15 cellular contexts compared by ENCODE assay signal in the genomic region with DNA sequence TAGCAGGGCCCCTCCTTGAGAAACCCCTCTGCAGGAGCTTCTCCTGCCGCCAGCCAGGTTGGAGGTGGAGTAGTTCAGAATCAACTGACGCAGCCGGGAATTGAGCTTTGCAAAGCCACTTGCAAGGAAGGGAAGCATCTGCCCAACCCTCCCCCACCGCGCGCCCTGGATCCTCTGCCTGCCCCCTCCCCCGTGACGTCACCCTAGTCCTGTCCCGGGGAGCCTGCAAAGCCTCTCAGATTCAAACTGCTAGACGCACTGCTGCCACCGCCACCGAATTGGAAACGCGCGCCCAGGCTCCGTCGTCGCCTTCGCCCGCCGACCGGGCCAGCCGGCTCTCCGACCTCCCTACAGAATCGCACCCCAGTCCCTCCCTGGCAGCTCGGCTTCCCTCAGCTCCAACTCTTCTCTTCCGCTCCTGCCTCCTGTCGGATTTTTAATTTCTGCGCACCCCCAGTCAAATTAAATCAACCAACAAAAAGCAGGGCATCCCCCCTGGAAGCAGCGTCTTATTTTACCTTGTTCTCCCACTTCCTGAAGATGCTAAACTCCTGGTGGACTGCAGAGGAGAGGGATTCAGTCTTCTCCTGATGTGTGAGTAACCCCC. TPM values are rescaled to one million over a fixed set of nuclear protein-coding genes. Genes with fewer than 3 reads are reported as not detected.
DNase-seq lines count a peak whose midpoint lies in the region; ATAC-seq and TF ChIP-seq lines count a peak whose summit lies in the region.
"Had no signal": no experiment of that assay in that cellular context is flagged by ENCODE, and none has a peak within 500 bp of the region (broad histone marks: within the 10 kb centered on the region; RNA-seq: fewer than 3 reads in every experiment).

No MANE protein-coding gene starts in this region.

- H3K9me3 ChIP-seq in testis: no peaks in the 10 kb centered on the region
- H3K9me3 ChIP-seq: neutrophil had no signal

- no peak overlapping the region for H3K4me3 ChIP-seq in testis

- TF ChIP-seq CTCF in nephron progenitor cell (IDR thresholded peaks at IDR 0.05) (no peak), testis (IDR thresholded peaks at IDR 0.05) (no peak)

- H3K36me3 Mint-ChIP-seq in nephron progenitor cell (ENCODE audit: low read depth): no peaks in the 10 kb centered on the region

- DNase-seq in A172 (ENCODE audit: low spot score): peak; percentile 9
- DNase-seq in NCI-H82 treated with DMSO at 0.1 percent for 48 hours (lab: John Stamatoyannopoulos, UW; ENCODE audit: unreplicated experiment): peak; percentile 19
- DNase-seq in fibroblast of gingiva (ENCODE audit: low read depth): peak; percentile 11
- peak; percentile 72 for DNase-seq in nephron progenitor cell
- no peak for DNase-seq in NCI-H1048 (lab: John Stamatoyannopoulos, UW)
- DNase-seq in activated gamma-delta T cell treated with Interleukin-2 at 50 U/mL for 16 hours: no peak
- DNase-seq in testis: no peak
- DNase-seq: activated CD4-positive, CD25-positive, alpha-beta regulatory T cell; activated naive CD8-positive, alpha-beta T cell treated with anti-CD3 and anti-CD28 coated beads for 36 hours; DMS153; NCI-H1417 treated with DMSO at 0.1 percent for 48 hours; NCI-H446 treated with DMSO at 0.1 percent for 48 hours; PC-3 had no signal

- intact Hi-C loops in testis (cut with DNase I; ENCODE audit: low total_unique reads): no loop called here

- no peaks in the 10 kb centered on the region for H3K27me3 ChIP-seq in testis

- H3K4me3 Mint-ChIP-seq in nephron progenitor cell: peak overlapping the region; percentile 82
- H3K4me3 Mint-ChIP-seq: activated naive CD8-positive, alpha-beta T cell treated with anti-CD3 and anti-CD28 coated beads for 36 hours had no signal

- peaks cover 77% of the 10 kb centered on the region for H3K27me3 Mint-ChIP-seq in nephron progenitor cell (ENCODE audit: low read depth, poor library complexity)

- H3K27ac Mint-ChIP-seq in nephron progenitor cell: no peak overlapping the region
- H3K27ac Mint-ChIP-seq: activated naive CD8-positive, alpha-beta T cell treated with anti-CD3 and anti-CD28 coated beads for 36 hours had no signal

- peaks cover 37% of the 10 kb centered on the region for H3K4me1 Mint-ChIP-seq in nephron progenitor cell
- H3K4me1 Mint-ChIP-seq: activated naive CD8-positive, alpha-beta T cell treated with anti-CD3 and anti-CD28 coated beads for 36 hours had no signal

- no peak for ATAC-seq in GM18870 (IDR thresholded peaks at IDR 0.05; ENCODE audit: unreplicated experiment)
- ATAC-seq: PC-3 had no signal

- H3K36me3 ChIP-seq in testis (ENCODE audit: low read depth, missing control alignments): no peaks in the 10 kb centered on the region
- H3K36me3 ChIP-seq: neutrophil had no signal

- no peak for TF ChIP-seq POLR2A in testis (IDR thresholded peaks at IDR 0.05)

- H3K27ac ChIP-seq in testis: no peak overlapping the region
- H3K27ac ChIP-seq: neutrophil had no signal

- H3K4me1 ChIP-seq in testis: no peaks in the 10 kb centered on the region

- H3K9me3 Mint-ChIP-seq in nephron progenitor cell: peaks cover 56% of the 10 kb centered on the region
- H3K9me3 Mint-ChIP-seq: activated naive CD8-positive, alpha-beta T cell treated with anti-CD3 and anti-CD28 coated beads for 36 hours had no signal

- 26 to 34% methylated on average over 23 to 26 of the region's 30 CpGs for WGBS in testis, 2 donors

RNA-seq across cellular contexts. Expression of a gene that starts 3.8 kb away (rescaled TPM):
- 0.02 TPM in 1 of 2 replicates, not detected in the other for total RNA-seq in A172 (2014; rRNA removed; shearing (Covaris generic))
- under 1 TPM; 0.12 to 0.16 TPM for total RNA-seq in testis
- polyA plus RNA-seq in testis (ENCODE audit: insufficient read depth, low read depth, low replicate concordance): 0.75 TPM
- total RNA-seq: activated naive CD8-positive, alpha-beta T cell treated with anti-CD3 and anti-CD28 coated beads for 36 hours had no signal

Comparison
In these comparisons a context has a peak if more than half of its experiments do, and no peak if none do; other contexts are left out.
1. DNase-seq: peak in A172 (single experiment), NCI-H82 treated with DMSO at 0.1 percent for 48 hours (single experiment), fibroblast of gingiva (single experiment) and nephron progenitor cell (single experiment); none in NCI-H1048 (single experiment), activated gamma-delta T cell treated with Interleukin-2 at 50 U/mL for 16 hours (single experiment) and testis (single experiment).